ENCODE assay signal across 14 cellular contexts in the genomic region with DNA sequence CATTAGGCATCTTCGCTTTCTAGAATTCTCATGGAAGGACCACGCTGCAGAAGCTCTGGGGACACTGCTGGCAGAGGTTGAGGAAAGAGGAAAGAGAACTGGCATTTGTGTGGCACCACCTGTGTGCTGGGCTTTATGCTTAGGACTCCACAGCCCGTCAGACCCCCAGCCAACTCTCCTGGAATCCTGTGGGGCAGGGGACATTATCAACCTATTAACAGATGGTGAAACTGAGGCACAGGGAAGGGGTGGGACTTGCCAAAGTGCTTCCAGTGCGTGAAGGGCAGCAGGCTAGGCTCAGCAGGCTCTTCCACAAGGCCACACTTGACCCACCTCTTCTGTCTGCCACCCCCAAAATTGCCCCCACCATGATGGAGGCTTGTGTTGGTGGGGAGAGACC. TPM values are rescaled to one million over a fixed set of nuclear protein-coding genes. Genes with fewer than 3 reads are reported as not detected.
DNase-seq lines count a peak whose midpoint lies in the region; ATAC-seq and TF ChIP-seq lines count a peak whose summit lies in the region.
"Had no signal": no experiment of that assay in that cellular context is flagged by ENCODE, and none has a peak within 500 bp of the region (broad histone marks: within the 10 kb centered on the region; RNA-seq: fewer than 3 reads in every experiment).

No MANE protein-coding gene starts in this region.

- no peak overlapping the region for H3K4me3 Mint-ChIP-seq in H9
- H3K4me3 Mint-ChIP-seq: activated naive CD8-positive, alpha-beta T cell treated with anti-CD3 and anti-CD28 coated beads for 36 hours had no signal

- no peak overlapping the region for H2BK5ac ChIP-seq in H9 (ENCODE audit: insufficient read length, low read length)

- peak overlapping the region; percentile 33 for H4K91ac ChIP-seq in H9 (ENCODE audit: insufficient read length, low read depth, low read length)

- H3K4ac ChIP-seq in H9 (ENCODE audit: low read depth, low read length): no peak overlapping the region

- H3K36me3 Mint-ChIP-seq in H9 (ENCODE audit: insufficient read depth in 1 of 3, low read depth in 3 of 3): peaks cover 0 to 2% (median 0%) of the 10 kb centered on the region in 3 experiments; a peak in 2 of 7 replicates
- H3K36me3 Mint-ChIP-seq: activated naive CD8-positive, alpha-beta T cell treated with anti-CD3 and anti-CD28 coated beads for 36 hours had no signal

- no peak overlapping the region for H3K14ac ChIP-seq in H9 (ENCODE audit: insufficient read depth, low read length)

- H3K23ac ChIP-seq in H9 (ENCODE audit: insufficient read length, low read depth, low read length): no peak overlapping the region

- DNase-seq in H9 (no peak), caudate nucleus (lab: John Stamatoyannopoulos, UW) (no peak), right lobe of liver (no peak), hypothalamus (lab: John Stamatoyannopoulos, UW) (no peak), left colon (no peak), HCEC 1CT (no peak)
- no peak for DNase-seq in stimulated activated naive CD4-positive, alpha-beta T cell (lab: John Stamatoyannopoulos, UW)
- DNase-seq: activated CD8-positive, alpha-beta memory T cell treated with anti-CD3 and anti-CD28 coated beads, Interleukin-2, amount 50 U/mL, for 4 hours; activated naive CD8-positive, alpha-beta T cell treated with anti-CD3 and anti-CD28 coated beads for 36 hours; DMS79 treated with DMSO at 0.1 percent for 48 hours; KG1; NCI-H1694; WERI-Rb-1 had no signal

- no peak for TF ChIP-seq POLR2A in right lobe of liver (IDR thresholded peaks at IDR 0.05)

- no peak overlapping the region for H3K9ac ChIP-seq in H9 (ENCODE audit: extremely low read depth, insufficient read length, low read length)
- H3K9ac ChIP-seq in skeletal muscle satellite cell (ENCODE audit: low read depth, low read length): peak overlapping the region; percentile 84

- H4K20me1 ChIP-seq in H9 (ENCODE audit: control insufficient read depth, insufficient read depth, insufficient read length): no peaks in the 10 kb centered on the region

- H3K4me1 ChIP-seq in H9 (ENCODE audit: insufficient read depth, low read length) (no peaks in the 10 kb centered on the region), right lobe of liver (peaks cover 2 to 86% (median 25%) of the 10 kb centered on the region in 4 donors), skeletal muscle satellite cell (ENCODE audit: control insufficient read depth, insufficient read depth, low read length) (peaks cover 42% of the 10 kb centered on the region)

- no peak overlapping the region for H3K4me3 ChIP-seq in right lobe of liver
- H3K4me3 ChIP-seq in skeletal muscle satellite cell (ENCODE audit: low read length): peak overlapping the region; percentile 51

- H2BK20ac ChIP-seq in H9 (ENCODE audit: low read depth, low read length, poor library complexity, severe bottlenecking): no peak overlapping the region

- H3K9me3 ChIP-seq in H9 (ENCODE audit: control insufficient read depth, low read depth, low read length) (no peaks in the 10 kb centered on the region), right lobe of liver (no peaks in the 10 kb centered on the region), skeletal muscle satellite cell (replicated peaks; ENCODE audit: low read length) (no peaks in the 10 kb centered on the region)

- H3K9me3 Mint-ChIP-seq in H9: no peaks in the 10 kb centered on the region
- H3K9me3 Mint-ChIP-seq: activated naive CD8-positive, alpha-beta T cell treated with anti-CD3 and anti-CD28 coated beads for 36 hours had no signal

- H3K27me3 Mint-ChIP-seq in H9 (ENCODE audit: low read depth): no peaks in the 10 kb centered on the region

- intact Hi-C loops in right lobe of liver (cut with DNase I) (loop anchor here in 1 of 2 donors (10.0 kb wide), 1 partner anchor 66 kb away; no protein-coding TSS in a partner anchor), left colon (cut with DNase I, micrococcal nuclease) (no loop called here)

- no peak overlapping the region for H4K5ac ChIP-seq in H9 (ENCODE audit: insufficient read length, low read depth, low read length)

- H3K79me1 ChIP-seq in H9 (ENCODE audit: insufficient read depth, low read depth, low read length, poor library complexity, severe bottlenecking): no peaks in the 10 kb centered on the region

- H3K18ac ChIP-seq in H9 (ENCODE audit: insufficient read length, low read depth, low read length): no peak overlapping the region

- H3K27me3 ChIP-seq in H9 (ENCODE audit: insufficient read depth, low read length) (no peaks in the 10 kb centered on the region), right lobe of liver (no peaks in the 10 kb centered on the region), skeletal muscle satellite cell (ENCODE audit: control insufficient read depth, insufficient read depth, low read length) (no peaks in the 10 kb centered on the region)

- ATAC-seq in right lobe of liver (no peak), left colon (no peak)

- no peak overlapping the region for H2BK15ac ChIP-seq in H9 (ENCODE audit: low read depth, low read length)

- no peak overlapping the region for H3K27ac ChIP-seq in H9 (ENCODE audit: insufficient read length, low read depth, low read length)
- H3K27ac ChIP-seq in caudate nucleus (ENCODE audit: low read depth, low read length): peak overlapping the region; percentile 89
- H3K27ac ChIP-seq in right lobe of liver: peak overlapping the region; percentile 58 to 74 (median 60)
- H3K27ac ChIP-seq: WERI-Rb-1 had no signal

- no peak overlapping the region for H4K8ac ChIP-seq in H9 (replicated peaks; ENCODE audit: insufficient read length, low read depth, low read length)

- H3K27ac Mint-ChIP-seq in H9: no peak overlapping the region
- H3K27ac Mint-ChIP-seq: activated naive CD8-positive, alpha-beta T cell treated with anti-CD3 and anti-CD28 coated beads for 36 hours had no signal

- peaks cover 22 to 31% of the 10 kb centered on the region in 2 experiments for H3K4me1 Mint-ChIP-seq in H9
- H3K4me1 Mint-ChIP-seq: activated naive CD8-positive, alpha-beta T cell treated with anti-CD3 and anti-CD28 coated beads for 36 hours had no signal

- H3K36me3 ChIP-seq in right lobe of liver (no peaks in the 10 kb centered on the region), skeletal muscle satellite cell (ENCODE audit: insufficient read depth, low read length) (peaks cover 9% of the 10 kb centered on the region)
- H3K36me3 ChIP-seq: WERI-Rb-1 had no signal

- no peak overlapping the region for H2AFZ ChIP-seq in H9 (ENCODE audit: low read length)

- H3K56ac ChIP-seq in H9 (ENCODE audit: insufficient read length, low read depth, low read length): no peak overlapping the region

- H3K4me2 ChIP-seq in H9 (ENCODE audit: insufficient read depth, insufficient read length, low read length): no peak overlapping the region
- H3K4me2 ChIP-seq in skeletal muscle satellite cell (ENCODE audit: low read length): peak overlapping the region; percentile 80

- H3T11ph ChIP-seq in H9 (ENCODE audit: low read length): no peak overlapping the region

- no peak overlapping the region for H2AK5ac ChIP-seq in H9 (ENCODE audit: insufficient read length, low read length)

- H3K79me2 ChIP-seq in H9 (ENCODE audit: insufficient read depth, low read length): no peaks in the 10 kb centered on the region

- peaks cover 2% of the 10 kb centered on the region for H3K23me2 ChIP-seq in H9 (ENCODE audit: insufficient read length, low read depth, low read length, poor library complexity, severe bottlenecking)

- WGBS in H9 (ENCODE audit: extremely low coverage, insufficient read length, low lambda C conversion rate): no CpG with 5 or more reads among the region's 4 CpGs
- WGBS in right lobe of liver (ENCODE audit: insufficient coverage, low coverage, low lambda C conversion rate, missing lambda C conversion rate): 100% methylated on average over 2 of the region's 4 CpGs

- no peak overlapping the region for H2BK120ac ChIP-seq in H9 (ENCODE audit: low read depth, low read length, poor library complexity, severe bottlenecking)

- H2BK12ac ChIP-seq in H9 (ENCODE audit: insufficient read length, low read depth, low read length): no peak overlapping the region

- TF ChIP-seq CTCF in H9 (conservative IDR thresholded peaks at IDR 0.05) (no peak), right lobe of liver (IDR thresholded peaks at IDR 0.05) (no peak)

RNA-seq across cellular contexts. Expression of gene ZCCHC24, which starts 46.8 kb away (rescaled TPM):
- total RNA-seq in H9 (2021): 3.5 and 3.8 TPM in 2 replicates
- total RNA-seq in right lobe of liver: 10 to 100 TPM; 19.8 to 33.6 (median 22.7) TPM
- total RNA-seq in skeletal muscle satellite cell (2012; rRNA removed): 16.5 and 26.2 TPM in 2 replicates
- 10 to 100 TPM in 1 of 2 donors, 1 to 10 TPM in 1; 5.3 to 18.4 TPM for total RNA-seq in left colon

RNA-seq across cellular contexts. Expression of gene PPIF, which starts 51.4 kb away (rescaled TPM):
- total RNA-seq in H9 (2021): 79.7 and 80.4 TPM in 2 replicates
- 100 to 1,000 TPM in 1 of 6 experiments, 10 to 100 TPM in 5; 53.7 to 106 (median 90.1) TPM for total RNA-seq in right lobe of liver
- 56.0 and 66.0 TPM in 2 replicates for total RNA-seq in skeletal muscle satellite cell (2012; rRNA removed)
- 100 to 1,000 TPM in 1 of 2 donors, 10 to 100 TPM in 1; 86.6 to 105 TPM for total RNA-seq in left colon
